Comparison of ENCODE assay signal across 8 cellular contexts in the genomic region with DNA sequence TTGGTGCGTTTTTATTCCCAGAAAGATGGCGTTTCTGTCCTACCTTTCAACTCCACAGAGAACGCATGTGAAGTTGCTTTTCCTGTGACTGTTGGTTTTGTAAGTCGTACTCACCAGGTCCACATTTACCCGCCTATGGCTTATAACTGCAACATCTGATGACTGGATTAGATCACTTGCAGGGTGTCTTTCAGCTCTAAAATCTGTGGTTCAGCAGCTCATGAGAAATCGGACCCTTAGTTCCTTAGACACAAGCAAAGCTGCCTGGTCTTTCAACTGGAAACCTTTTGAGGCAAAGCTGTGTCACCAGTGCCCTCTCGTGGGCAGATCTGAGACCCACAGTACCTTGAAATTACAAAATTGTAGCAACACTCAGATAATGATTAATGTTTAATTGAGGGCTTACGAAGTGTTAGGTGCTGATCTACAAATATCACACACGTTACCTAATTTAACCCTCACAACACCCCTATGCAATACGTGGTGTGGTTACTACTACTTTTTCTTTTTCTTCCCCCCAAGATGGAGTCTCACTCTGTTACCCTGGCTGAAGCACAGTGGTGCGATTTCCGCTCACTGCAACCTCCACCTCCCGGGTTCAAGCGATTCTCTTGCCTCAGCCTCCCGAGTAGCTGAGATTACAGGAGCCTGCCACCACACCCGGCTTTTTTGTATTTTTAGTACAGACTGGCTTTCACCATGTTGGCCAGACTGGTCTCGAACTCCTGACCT.
DNase-seq lines count a peak whose midpoint lies in the region; ATAC-seq, FAIRE-seq and TF ChIP-seq lines count a peak whose summit lies in the region.

No MANE protein-coding gene starts in this region.

- H3K4me2 ChIP-seq in PC-9 (no peak overlapping the region), neural progenitor cell (no peak overlapping the region)

- CTCF ChIA-PET in PC-9 (lab: Charles Lee): interaction anchor here (0.6 kb wide), 1 partner anchor 397 kb away, joined by 3 read pairs; no protein-coding TSS in a partner anchor

- DNase-seq in D721Med (ENCODE audit: insufficient read length, low spot score) (peak; percentile 49), PC-9 (peak in 1 of 2 experiments; percentile 38), activated T-cell treated with anti-CD3 and anti-CD28 coated beads for 48 hours (ENCODE audit: low read depth) (peak; percentile 59), esophagus muscularis mucosa (ENCODE audit: extremely low spot score) (no peak), neural progenitor cell (ENCODE audit: low spot score) (peak; percentile 73), substantia nigra (lab: John Stamatoyannopoulos, UW) (peak in 28 of 49 donors; percentile 8 to 55 (median 32))

- no peaks in the 10 kb centered on the region for H3K9me2 ChIP-seq in PC-9 (ENCODE audit: insufficient read depth)

- POLR2A ChIA-PET in PC-9 (lab: Charles Lee; ENCODE audit: unreplicated experiment): no interaction called here

- no peak overlapping the region for H3K4me3 Mint-ChIP-seq in neural progenitor cell

- H3K27me3 ChIP-seq in PC-9 (ENCODE audit: insufficient read depth, low read depth) (no peaks in the 10 kb centered on the region), esophagus muscularis mucosa (peaks cover 0 to 5% (median 0%) of the 10 kb centered on the region in 4 donors), neural progenitor cell (no peaks in the 10 kb centered on the region)

- no peak overlapping the region for H3K9ac ChIP-seq in neural progenitor cell

- H3K36me3 ChIP-seq in PC-9 (ENCODE audit: low read depth): no peaks in the 10 kb centered on the region
- H3K36me3 ChIP-seq in esophagus muscularis mucosa: no peaks in the 10 kb centered on the region
- no peaks in the 10 kb centered on the region for H3K36me3 ChIP-seq in neural progenitor cell

- peaks cover 6% of the 10 kb centered on the region for H3K4me1 Mint-ChIP-seq in neural progenitor cell

- peak; percentile 53 for FAIRE-seq in D721Med (lab: Jason Lieb, UNC)

- H3K36me3 Mint-ChIP-seq in neural progenitor cell: no peaks in the 10 kb centered on the region

- TF ChIP-seq CTCF in D721Med (IDR thresholded peaks at IDR 0.05; ENCODE audit: insufficient read depth, missing control alignments) (peak; percentile 69), PC-9 (conservative IDR thresholded peaks at IDR 0.05) (peak; percentile 83), esophagus muscularis mucosa (IDR thresholded peaks at IDR 0.05) (peak; percentile 36 to 60 (median 46)), neural progenitor cell (IDR thresholded peaks at IDR 0.05) (peak; percentile 80)

- TF ChIP-seq POLR2A in esophagus muscularis mucosa (IDR thresholded peaks at IDR 0.05; ENCODE audit: low read depth): no peak

- H2AFZ ChIP-seq in PC-9 (no peak overlapping the region), neural progenitor cell (replicated peaks) (peak overlapping the region; percentile 97)

- H3K27ac Mint-ChIP-seq in neural progenitor cell: peak overlapping the region; percentile 7

- ATAC-seq in HG02642 (IDR thresholded peaks at IDR 0.05; ENCODE audit: poor library complexity, unreplicated experiment) (peak; percentile 50), GM19452 (IDR thresholded peaks at IDR 0.05; ENCODE audit: unreplicated experiment) (no peak)

- 64% methylated on average over 17 of the region's 17 CpGs for WGBS in esophagus muscularis mucosa

- H3F3A ChIP-seq in PC-9 (ENCODE audit: insufficient read depth, low read depth) (no peaks in the 10 kb centered on the region), neural progenitor cell (ENCODE audit: low read depth) (no peaks in the 10 kb centered on the region)

- H4K20me1 ChIP-seq in PC-9 (ENCODE audit: insufficient read depth) (no peaks in the 10 kb centered on the region), neural progenitor cell (ENCODE audit: low read depth) (no peaks in the 10 kb centered on the region)

- H3K4me3 ChIP-seq in PC-9 (no peak overlapping the region), esophagus muscularis mucosa (no peak overlapping the region), neural progenitor cell (no peak overlapping the region)

- H3K79me2 ChIP-seq in PC-9 (ENCODE audit: low read depth) (no peaks in the 10 kb centered on the region), neural progenitor cell (ENCODE audit: low read depth) (no peaks in the 10 kb centered on the region)

- TF ChIP-seq EP300 in esophagus muscularis mucosa (IDR thresholded peaks at IDR 0.05): no peak

- no peaks in the 10 kb centered on the region for H3K4me1 ChIP-seq in PC-9 (replicated peaks; ENCODE audit: insufficient read depth)
- no peaks in the 10 kb centered on the region for H3K4me1 ChIP-seq in esophagus muscularis mucosa
- H3K4me1 ChIP-seq in neural progenitor cell: no peaks in the 10 kb centered on the region

- intact Hi-C loops in PC-9 (cut with micrococcal nuclease; ENCODE audit: unreplicated experiment): no loop called here
- intact Hi-C loops in esophagus muscularis mucosa (cut with DNase I): no loop called here

- H3K27ac ChIP-seq in PC-9 (no peak overlapping the region), esophagus muscularis mucosa (replicated peaks in 1 of 4) (no peak overlapping the region), neural progenitor cell (no peak overlapping the region), substantia nigra (ENCODE audit: low read depth, low read length, poor library complexity, severe bottlenecking) (no peak overlapping the region)

- no peaks in the 10 kb centered on the region for H3K9me3 ChIP-seq in PC-9 (ENCODE audit: insufficient read depth, low read depth)
- H3K9me3 ChIP-seq in esophagus muscularis mucosa: no peaks in the 10 kb centered on the region
- no peaks in the 10 kb centered on the region for H3K9me3 ChIP-seq in neural progenitor cell (ENCODE audit: low read depth)

- no TSS peak for BruUV-seq in PC-9 (replicated peaks; lab: Mats Ljungman, UMichigan)

- no peaks in the 10 kb centered on the region for H3K9me3 Mint-ChIP-seq in neural progenitor cell

- no peaks in the 10 kb centered on the region for H3K27me3 Mint-ChIP-seq in neural progenitor cell (ENCODE audit: insufficient read depth, low read depth)
